ENCODE assay signal across 1 cellular context in the genomic region with DNA sequence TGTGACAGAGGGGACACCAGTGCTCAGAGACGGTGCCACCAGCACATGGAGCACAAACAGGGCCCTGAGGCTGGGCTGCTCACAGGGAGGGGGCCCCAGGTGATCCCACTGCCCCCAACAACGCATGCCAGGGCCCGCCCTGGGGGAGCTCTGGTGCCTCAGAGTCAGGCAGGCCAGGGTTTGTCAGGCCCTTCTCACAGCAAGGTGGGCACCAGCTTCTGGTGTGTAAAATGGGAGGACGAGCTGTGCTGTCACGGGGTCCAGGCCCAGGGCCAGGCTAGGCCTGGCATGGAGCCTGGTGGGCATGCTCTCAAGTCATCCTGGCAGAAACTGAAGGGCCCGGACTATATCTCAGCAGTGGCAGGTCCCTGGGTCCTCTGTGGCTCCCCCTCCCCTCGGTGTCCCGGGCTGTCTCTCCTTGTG.
TF ChIP-seq lines count a peak whose summit lies in the region.

No MANE protein-coding gene starts in this region.

TF ChIP-seq in HepG2, 621 proteins besides CTCF, POLR2A, EP300 and RAD21:
- TF ChIP-seq SRY (CRISPR knock-in tag; IDR thresholded peaks at IDR 0.05) (no peak), NR2F1 (CRISPR knock-in tag; IDR thresholded peaks at IDR 0.05) (no peak), MBNL3 (CRISPR knock-in tag; conservative IDR thresholded peaks at IDR 0.05) (no peak), BCLAF1 (IDR thresholded peaks at IDR 0.05) (no peak), GATAD2A (CRISPR knock-in tag; IDR thresholded peaks at IDR 0.05) (no peak), SRSF4 (IDR thresholded peaks at IDR 0.05; ENCODE audit: low read depth, low read length, poor library complexity, severe bottlenecking) (no peak), SOX13 (IDR thresholded peaks at IDR 0.05) (no peak), SOX13 (CRISPR knock-in tag; conservative IDR thresholded peaks at IDR 0.05 in 1 of 2, IDR thresholded peaks at IDR 0.05 in 1 of 2) (no peak), ZSCAN9 (CRISPR knock-in tag; IDR thresholded peaks at IDR 0.05; ENCODE audit: borderline replicate concordance) (no peak), TFDP1 (CRISPR knock-in tag; IDR thresholded peaks at IDR 0.05; ENCODE audit: borderline replicate concordance) (no peak), U2AF2 (IDR thresholded peaks at IDR 0.05; ENCODE audit: low read depth, low read length) (no peak), SAP130 (CRISPR knock-in tag; IDR thresholded peaks at IDR 0.05; ENCODE audit: low read depth) (no peak), HOXA3 (CRISPR knock-in tag; IDR thresholded peaks at IDR 0.05) (no peak), NFKB2 (CRISPR knock-in tag; IDR thresholded peaks at IDR 0.05; ENCODE audit: borderline replicate concordance) (no peak), ZNF460 (CRISPR knock-in tag; IDR thresholded peaks at IDR 0.05; ENCODE audit: borderline replicate concordance) (no peak)
- TF ChIP-seq, protein P1, sequence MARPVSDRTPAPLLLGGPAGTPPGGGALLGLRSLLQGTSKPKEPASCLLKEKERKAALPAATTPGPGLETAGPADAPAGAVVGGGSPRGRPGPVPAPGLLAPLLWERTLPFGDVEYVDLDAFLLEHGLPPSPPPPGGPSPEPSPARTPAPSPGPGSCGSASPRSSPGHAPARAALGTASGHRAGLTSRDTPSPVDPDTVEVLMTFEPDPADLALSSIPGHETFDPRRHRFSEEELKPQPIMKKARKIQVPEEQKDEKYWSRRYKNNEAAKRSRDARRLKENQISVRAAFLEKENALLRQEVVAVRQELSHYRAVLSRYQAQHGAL (CRISPR knock-in tag; IDR thresholded peaks at IDR 0.05; ENCODE audit: not compliant biosample characterization): no peak
- TF ChIP-seq, protein P2, sequence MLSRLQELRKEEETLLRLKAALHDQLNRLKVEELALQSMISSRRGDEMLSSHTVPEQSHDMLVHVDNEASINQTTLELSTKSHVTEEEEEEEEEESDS (CRISPR knock-in tag; IDR thresholded peaks at IDR 0.05; ENCODE audit: borderline replicate concordance): no peak
TF ChIP-seq in HepG2: peak in this region for 0.
